Comparison of ENCODE assay signal across 7 cellular contexts in genomic region chr7:92319243-92319642, GRCh38.
"Had no signal": no experiment of that assay in that cellular context is flagged by ENCODE, and none has a peak within 500 bp of the region (broad histone marks: within the 10 kb centered on the region; RNA-seq: fewer than 3 reads in every experiment).

No MANE protein-coding gene starts in this region.

- DNase-seq: GDM1, GF-D8 had no signal

- H3K4me3 ChIP-seq: GM12878 had no signal

- FAIRE-seq: GM12878, GM12891, GM12892, GM18507, GM19239 had no signal

- ATAC-seq: GM12878 had no signal
